18 cellular contexts compared by ENCODE assay signal in the genomic region with DNA sequence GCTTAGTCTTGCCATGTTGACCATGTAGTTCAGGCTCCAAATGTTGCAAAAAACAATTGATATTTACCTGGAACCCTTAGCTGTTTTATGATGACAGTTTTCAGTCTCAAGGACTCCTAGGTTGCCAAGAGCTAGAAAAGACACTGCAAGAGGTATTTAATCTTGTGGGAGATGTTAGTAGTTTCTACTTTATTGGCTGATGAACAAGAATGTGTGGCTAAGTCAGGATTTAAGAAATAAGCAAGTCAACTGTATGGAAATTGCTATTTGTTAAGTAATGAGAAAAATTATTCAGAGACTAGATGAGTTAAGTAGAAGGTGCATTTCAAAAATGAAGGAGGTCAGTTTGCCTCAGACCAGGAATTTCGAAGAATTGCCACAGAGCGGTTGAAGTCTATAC.
DNase-seq lines count a peak whose midpoint lies in the region; ATAC-seq and TF ChIP-seq lines count a peak whose summit lies in the region.
"Had no signal": no experiment of that assay in that cellular context is flagged by ENCODE, and none has a peak within 500 bp of the region (broad histone marks: within the 10 kb centered on the region; RNA-seq: fewer than 3 reads in every experiment).

No MANE protein-coding gene starts in this region.

- no peak overlapping the region for H2AK9ac ChIP-seq in IMR-90 (replicated peaks; ENCODE audit: low read depth, low read length, poor library complexity)

- H3K23ac ChIP-seq in IMR-90 (ENCODE audit: low read depth, low read length), result no peak overlapping the region

- H3K4ac ChIP-seq in IMR-90 (ENCODE audit: low read depth, low read length), result peak overlapping the region; percentile 74

- no peaks in the 10 kb centered on the region for H3K36me3 ChIP-seq in IMR-90 (ENCODE audit: control insufficient read depth, insufficient read depth, low read length)
- H3K36me3 ChIP-seq: SJCRH30 had no signal

- no peaks in the 10 kb centered on the region for H3K79me1 ChIP-seq in IMR-90 (ENCODE audit: low read depth in 1 of 2, low read length in 2 of 2)

- H2AK5ac ChIP-seq in IMR-90 (ENCODE audit: low read depth, low read length), result no peak overlapping the region

- peak overlapping the region; percentile 71; the same call in 1 of the 2 replicates for H3K27ac ChIP-seq in IMR-90 (ENCODE audit: insufficient read depth, low read length)
- H3K27ac ChIP-seq: A549, RWPE1, SJCRH30 had no signal

- H3K4me1 ChIP-seq in IMR-90 (ENCODE audit: control insufficient read depth, insufficient read depth, low read length), result peaks cover 9% of the 10 kb centered on the region
- H3K4me1 ChIP-seq: A549, SJCRH30 had no signal

- H2BK15ac ChIP-seq in IMR-90 (ENCODE audit: low read depth, low read length), result 0 out of 3 replicates have a peak overlapping the region, but pooled peaks have one; percentile 5

- peak overlapping the region; percentile 80 for H2BK120ac ChIP-seq in IMR-90 (ENCODE audit: low read depth, low read length)

- H2BK20ac ChIP-seq in IMR-90 (ENCODE audit: low read depth, low read length), result peak overlapping the region; percentile 83; the same call in 1 of the 2 replicates

- no peak overlapping the region for H3K4me2 ChIP-seq in IMR-90 (ENCODE audit: low read depth, low read length)
- H3K4me2 ChIP-seq: A549 had no signal

- no peak overlapping the region for H3K4me3 ChIP-seq in AG09309 (ENCODE audit: control insufficient read depth, low read depth, low read length)
- H3K4me3 ChIP-seq in IMR-90 (ENCODE audit: insufficient read depth, low read depth, low read length), result no peak overlapping the region
- H3K4me3 ChIP-seq in cardiac fibroblast (replicated peaks in 1 of 2; ENCODE audit: low read depth in 2 of 2, low read length in 2 of 2), result no peak overlapping the region
- H3K4me3 ChIP-seq: A549, SJCRH30 had no signal

- H3K27me3 ChIP-seq in IMR-90 (ENCODE audit: control insufficient read depth, insufficient read depth, low read length), result no peaks in the 10 kb centered on the region

- H4K5ac ChIP-seq in IMR-90 (ENCODE audit: low read depth, low read length), result peak overlapping the region; percentile 95; the same call in 1 of the 2 replicates

- H3K9me3 Mint-ChIP-seq in nephron, result no peaks in the 10 kb centered on the region
- no peaks in the 10 kb centered on the region for H3K9me3 Mint-ChIP-seq in activated T-helper 1 cell treated with anti-CD3 and anti-CD28 coated beads, Interleukin-12 subunit alpha, Interleukin-12 subunit beta, Interleukin-2, Interleukin-4 antibody, amounts not matched to agents 30 ng/mL and 10 ng/mL and 1 ng/mL, durations not matched to agents 14 hours and 24 hours and 36 hours
- H3K9me3 Mint-ChIP-seq: CD8-positive, alpha-beta T cell had no signal

- intact Hi-C loops in IMR-90 (cut with micrococcal nuclease), result loop anchor here (10.0 kb wide), 2 partner anchors 570 to 720 kb away; partner anchors contain the start of gene PLPP3
- intact Hi-C loops in activated T-helper 1 cell treated with anti-CD3 and anti-CD28 coated beads, Interleukin-12 subunit alpha, Interleukin-12 subunit beta, Interleukin-2, Interleukin-4 antibody, amounts not matched to agents 30 ng/mL and 10 ng/mL and 1 ng/mL, durations not matched to agents 14 hours and 24 hours and 36 hours (cut with micrococcal nuclease), result no loop called here

- peaks cover 20% of the 10 kb centered on the region for H3K4me1 Mint-ChIP-seq in nephron
- no peaks in the 10 kb centered on the region for H3K4me1 Mint-ChIP-seq in activated T-helper 1 cell treated with anti-CD3 and anti-CD28 coated beads, Interleukin-12 subunit alpha, Interleukin-12 subunit beta, Interleukin-2, Interleukin-4 antibody, amounts not matched to agents 30 ng/mL and 10 ng/mL and 1 ng/mL, durations not matched to agents 14 hours and 24 hours and 36 hours (ENCODE audit: low read depth)

- peak; percentile 79 for ATAC-seq in IMR-90 (ENCODE audit: low read depth)
- no peak for ATAC-seq in GM18868 (IDR thresholded peaks at IDR 0.05; ENCODE audit: unreplicated experiment)
- ATAC-seq: A549; CD8-positive, alpha-beta T cell had no signal

- TF ChIP-seq CTCF in AG09309 (IDR thresholded peaks at IDR 0.05; ENCODE audit: control insufficient read depth, insufficient read depth, low read depth, low read length, missing control alignments), result no peak
- no peak for TF ChIP-seq CTCF in IMR-90 (conservative IDR thresholded peaks at IDR 0.05; ENCODE audit: low read depth, low read length)
- no peak for TF ChIP-seq CTCF in cardiac fibroblast (IDR thresholded peaks at IDR 0.05; ENCODE audit: low read depth, low read length)
- TF ChIP-seq CTCF in nephron (IDR thresholded peaks at IDR 0.05; ENCODE audit: unreplicated experiment in 3 of 3), result no peak

- no peak for TF ChIP-seq RAD21 in IMR-90 (IDR thresholded peaks at IDR 0.05; ENCODE audit: low read length)

- no peaks in the 10 kb centered on the region for H3K27me3 Mint-ChIP-seq in nephron (ENCODE audit: low read depth)
- peaks cover 2% of the 10 kb centered on the region for H3K27me3 Mint-ChIP-seq in activated T-helper 1 cell treated with anti-CD3 and anti-CD28 coated beads, Interleukin-12 subunit alpha, Interleukin-12 subunit beta, Interleukin-2, Interleukin-4 antibody, amounts not matched to agents 30 ng/mL and 10 ng/mL and 1 ng/mL, durations not matched to agents 14 hours and 24 hours and 36 hours (ENCODE audit: insufficient read depth)

- no peak overlapping the region for H2AFZ ChIP-seq in IMR-90 (replicated peaks; ENCODE audit: low read length, poor library complexity)

- H3K9ac ChIP-seq in IMR-90 (ENCODE audit: low read depth, low read length), result no peak overlapping the region

- POLR2A ChIA-PET in IMR-90 (lab: Charles Lee; ENCODE audit: unreplicated experiment), result no interaction called here

- peak overlapping the region; percentile 95 for H3K18ac ChIP-seq in IMR-90 (ENCODE audit: low read depth, low read length)

- H3K36me3 Mint-ChIP-seq in nephron (ENCODE audit: low read depth), result no peaks in the 10 kb centered on the region
- no peaks in the 10 kb centered on the region for H3K36me3 Mint-ChIP-seq in activated T-helper 1 cell treated with anti-CD3 and anti-CD28 coated beads, Interleukin-12 subunit alpha, Interleukin-12 subunit beta, Interleukin-2, Interleukin-4 antibody, amounts not matched to agents 30 ng/mL and 10 ng/mL and 1 ng/mL, durations not matched to agents 14 hours and 24 hours and 36 hours (ENCODE audit: low read depth)
- H3K36me3 Mint-ChIP-seq: CD8-positive, alpha-beta T cell had no signal

- DNase-seq in AG09309 (ENCODE audit: low read depth) (peak; percentile 37), IMR-90 (peak; percentile 54), cardiac fibroblast (ENCODE audit: low read depth in 2 of 2) (peak; percentile 18 to 61), NCI-H1930 (lab: John Stamatoyannopoulos, UW) (no peak), NCI-H526 treated with DMSO at 0.1 percent for 48 hours (lab: John Stamatoyannopoulos, UW) (no peak)
- no peak for DNase-seq in activated T-helper 1 cell treated with anti-CD3 and anti-CD28 coated beads, Interleukin-12 subunit alpha, Interleukin-12 subunit beta, Interleukin-2, Interleukin-4 antibody, amounts not matched to agents 30 ng/mL and 10 ng/mL and 1 ng/mL, durations not matched to agents 14 hours and 24 hours and 36 hours (ENCODE audit: low spot score)
- DNase-seq: CD8-positive, alpha-beta T cell; DND-41; GF-D8; NCI-H1436; NCI-H2081; NCI-H526; NK-92 treated with Interleukin-12 subunit alpha and Interleukin-12 subunit beta, amount 100 ng/mL, for 24 hours; SJCRH30 had no signal

- H3K9me3 ChIP-seq in IMR-90 (ENCODE audit: control insufficient read depth, insufficient read depth, low read length), result no peaks in the 10 kb centered on the region
- H3K9me3 ChIP-seq: A549, SJCRH30 had no signal

- no TSS peak for BruUV-seq in IMR-90 (replicated peaks; lab: Mats Ljungman, UMichigan)

- no CpG with 5 or more reads among the region's 2 CpGs for WGBS in IMR-90 (ENCODE audit: extremely low coverage in 2 of 2, insufficient read length in 1 of 2), 2 experiments

- H4K91ac ChIP-seq in IMR-90 (ENCODE audit: insufficient read depth, low read depth, low read length), result no peak overlapping the region

- no peaks in the 10 kb centered on the region for H3K9me1 ChIP-seq in IMR-90 (ENCODE audit: insufficient read depth, low read length)

- no peak overlapping the region for H3K4me3 Mint-ChIP-seq in nephron
- H3K4me3 Mint-ChIP-seq in activated T-helper 1 cell treated with anti-CD3 and anti-CD28 coated beads, Interleukin-12 subunit alpha, Interleukin-12 subunit beta, Interleukin-2, Interleukin-4 antibody, amounts not matched to agents 30 ng/mL and 10 ng/mL and 1 ng/mL, durations not matched to agents 14 hours and 24 hours and 36 hours, result no peak overlapping the region
- H3K4me3 Mint-ChIP-seq: CD8-positive, alpha-beta T cell had no signal

- no peak for TF ChIP-seq POLR2A in IMR-90 (IDR thresholded peaks at IDR 0.05; ENCODE audit: low read depth, low read length)

- in situ Hi-C loops in IMR-90 (cut with MboI; ENCODE audit: low sequenced_read_pairs), result no loop called here

- H3K14ac ChIP-seq in IMR-90 (replicated peaks; ENCODE audit: low read depth, low read length), result no peak overlapping the region

- dilution Hi-C loops in IMR-90 (cut with HindIII; ENCODE audit: low sequenced_read_pairs, unreplicated experiment), result no loop called here

- H3K27ac Mint-ChIP-seq in nephron, result peak overlapping the region in 2 of 3 experiments; percentile 3
- H3K27ac Mint-ChIP-seq in activated T-helper 1 cell treated with anti-CD3 and anti-CD28 coated beads, Interleukin-12 subunit alpha, Interleukin-12 subunit beta, Interleukin-2, Interleukin-4 antibody, amounts not matched to agents 30 ng/mL and 10 ng/mL and 1 ng/mL, durations not matched to agents 14 hours and 24 hours and 36 hours, result no peak overlapping the region
- H3K27ac Mint-ChIP-seq: CD8-positive, alpha-beta T cell had no signal

- CTCF ChIA-PET in IMR-90 (lab: Yijun Ruan, JAX), result interaction anchor here (0.9 to 1.1 kb wide), 2 partner anchors 11 to 722 kb away, joined by 3 read pairs; no protein-coding TSS in a partner anchor

- H2BK5ac ChIP-seq in IMR-90 (ENCODE audit: low read depth, low read length, poor library complexity, severe bottlenecking), result peak overlapping the region; percentile 4

- H3K56ac ChIP-seq in IMR-90 (ENCODE audit: extremely low read depth, insufficient read depth, low read length), result no peak overlapping the region

- peak overlapping the region in 1 of 2 experiments; percentile 11; a peak in 1 of 4 replicates for H4K8ac ChIP-seq in IMR-90 (ENCODE audit: low read depth in 2 of 2, low read length in 2 of 2)

- H4K20me1 ChIP-seq in IMR-90 (ENCODE audit: insufficient read depth, low read length), result no peaks in the 10 kb centered on the region

TF ChIP-seq in IMR-90, 13 proteins besides CTCF, POLR2A, EP300 and RAD21 (continues in another document):
- TF ChIP-seq MAZ (IDR thresholded peaks at IDR 0.05; ENCODE audit: borderline replicate concordance, low read depth, low read length) (no peak), MAFK (IDR thresholded peaks at IDR 0.05; ENCODE audit: low read depth, low read length) (no peak), RCOR1 (IDR thresholded peaks at IDR 0.05; ENCODE audit: insufficient replicate concordance, low read length) (no peak), BHLHE40 (IDR thresholded peaks at IDR 0.05; ENCODE audit: low read depth, low read length) (no peak), NFE2L2 (IDR thresholded peaks at IDR 0.05; ENCODE audit: low read depth, low read length) (no peak), CHD1 (IDR thresholded peaks at IDR 0.05; ENCODE audit: low read depth, low read length) (no peak), SMC3 (IDR thresholded peaks at IDR 0.05; ENCODE audit: low read depth, low read length) (no peak)

Comparison
In these comparisons a context has a peak if more than half of its experiments do, and no peak if none do; other contexts are left out.
1. DNase-seq: peak in AG09309 (single experiment), IMR-90 (single experiment) and cardiac fibroblast (2 of 2); none in NCI-H1930 (0 of 2), NCI-H526 treated with DMSO at 0.1 percent for 48 hours (single experiment) and activated T-helper 1 cell treated with anti-CD3 and anti-CD28 coated beads, Interleukin-12 subunit alpha, Interleukin-12 subunit beta, Interleukin-2, Interleukin-4 antibody, amounts not matched to agents 30 ng/mL and 10 ng/mL and 1 ng/mL, durations not matched to agents 14 hours and 24 hours and 36 hours (single experiment).